Comparison of ENCODE assay signal across 8 cellular contexts in genomic region chr17:82300707-82301270, GRCh38. TPM values are rescaled to one million over a fixed set of nuclear protein-coding genes. Genes with fewer than 3 reads are reported as not detected.
DNase-seq lines count a peak whose midpoint lies in the region; ATAC-seq and TF ChIP-seq lines count a peak whose summit lies in the region.

No MANE protein-coding gene starts in this region.

- peaks cover 15% of the 10 kb centered on the region for H3K4me1 ChIP-seq in prostate gland (replicated peaks)

- intact Hi-C loops in prostate gland (cut with DNase I), result no loop called here

- H3K27me3 Mint-ChIP-seq in activated naive CD4-positive, alpha-beta T cell treated with anti-CD3 and anti-CD28 coated beads, Interleukin-2, amount 10 ng/mL, durations not matched to agents 7 days and 5 days, result peaks cover 3% of the 10 kb centered on the region

- DNase-seq in AG04450 (ENCODE audit: low read depth, low spot score) (no peak), GM19238 (ENCODE audit: insufficient read length, low spot score) (peak; percentile 56), RPMI8226 (peak; percentile 84), glomerular visceral epithelial cell (ENCODE audit: extremely low spot score) (peak; percentile 62), prostate gland (ENCODE audit: low spot score) (peak; percentile 50)
- peak; percentile 78 for DNase-seq in activated naive CD4-positive, alpha-beta T cell treated with anti-CD3 and anti-CD28 coated beads, Interleukin-2, amount 10 ng/mL, durations not matched to agents 7 days and 5 days

- no peaks in the 10 kb centered on the region for H3K36me3 ChIP-seq in prostate gland

- peak overlapping the region; percentile 46 for H3K4me3 Mint-ChIP-seq in activated naive CD4-positive, alpha-beta T cell treated with anti-CD3 and anti-CD28 coated beads, Interleukin-2, amount 10 ng/mL, durations not matched to agents 7 days and 5 days

- TF ChIP-seq CTCF in AG04450 (IDR thresholded peaks at IDR 0.05; ENCODE audit: low read depth, low read length) (peak; percentile 73), prostate gland (IDR thresholded peaks at IDR 0.05) (peak in 3 of 4 experiments; percentile 68 to 85 (median 70))

- no peak for ATAC-seq in HG03571 (IDR thresholded peaks at IDR 0.05; ENCODE audit: unreplicated experiment)
- ATAC-seq in GM21576 (IDR thresholded peaks at IDR 0.05; ENCODE audit: unreplicated experiment), result no peak

- CTCF ChIA-PET in AG04450 (lab: Charles Lee), result interaction anchor here (1.0 to 1.3 kb wide), 2 partner anchors 17 to 124 kb away, joined by 3 to 4 read pairs; no protein-coding TSS in a partner anchor
- CTCF ChIA-PET in activated naive CD4-positive, alpha-beta T cell treated with anti-CD3 and anti-CD28 coated beads, Interleukin-2, amount 10 ng/mL, durations not matched to agents 7 days and 5 days (lab: Charles Lee), result interaction anchor here (0.6 to 8.0 kb wide), 14 partner anchors 10 to 316 kb away, joined by 3 to 58 read pairs (median 4); partner anchors contain the start of genes CD7 and SECTM1

- WGBS in prostate gland, result 45% methylated on average over 21 of the region's 21 CpGs

- no peak overlapping the region for H3K27ac ChIP-seq in AG04450 (ENCODE audit: low read depth, low read length)
- H3K27ac ChIP-seq in prostate gland, result no peak overlapping the region

- H3K36me3 Mint-ChIP-seq in activated naive CD4-positive, alpha-beta T cell treated with anti-CD3 and anti-CD28 coated beads, Interleukin-2, amount 10 ng/mL, durations not matched to agents 7 days and 5 days, result no peaks in the 10 kb centered on the region

- no peaks in the 10 kb centered on the region for H3K9me3 Mint-ChIP-seq in activated naive CD4-positive, alpha-beta T cell treated with anti-CD3 and anti-CD28 coated beads, Interleukin-2, amount 10 ng/mL, durations not matched to agents 7 days and 5 days

- peaks cover 2% of the 10 kb centered on the region for H3K27me3 ChIP-seq in AG04450 (ENCODE audit: control insufficient read depth, insufficient read depth, low read length)
- H3K27me3 ChIP-seq in prostate gland (replicated peaks; ENCODE audit: insufficient read depth), result no peaks in the 10 kb centered on the region

- TF ChIP-seq POLR2A in prostate gland (IDR thresholded peaks at IDR 0.05), result no peak

- peak overlapping the region; percentile 100 for H3K27ac Mint-ChIP-seq in activated naive CD4-positive, alpha-beta T cell treated with anti-CD3 and anti-CD28 coated beads, Interleukin-2, amount 10 ng/mL, durations not matched to agents 7 days and 5 days

- no peak overlapping the region for H3K4me3 ChIP-seq in AG04450 (ENCODE audit: low read depth, low read length)
- H3K4me3 ChIP-seq in prostate gland, result no peak overlapping the region

- POLR2A ChIA-PET in AG04450 (lab: Yijun Ruan, JAX), result interaction anchor here (0.6 to 1.4 kb wide), 3 partner anchors 28 to 99 kb away, joined by 3 to 8 read pairs (median 3); partner anchors contain the start of gene CSNK1D

- H3K9me3 ChIP-seq in AG04450 (ENCODE audit: control insufficient read depth, insufficient read depth, low read length) (no peaks in the 10 kb centered on the region; the same call in 1 of the 2 replicates), prostate gland (no peaks in the 10 kb centered on the region)

- peaks cover 91% of the 10 kb centered on the region for H3K4me1 Mint-ChIP-seq in activated naive CD4-positive, alpha-beta T cell treated with anti-CD3 and anti-CD28 coated beads, Interleukin-2, amount 10 ng/mL, durations not matched to agents 7 days and 5 days

RNA-seq across cellular contexts. Expression of gene CD7, which starts 16.6 kb away (rescaled TPM):
- polyA plus RNA-seq in AG04450 (2011; rRNA removed), result 0.11 TPM in 2 replicates
- polyA minus RNA-seq in AG04450 (2011; rRNA and poly(A)+ RNA removed), result not detected in 2 replicates
- total RNA-seq in prostate gland, result 1 to 10 TPM in 1 of 2 donors, not detected in 1; 2.8 TPM

RNA-seq across cellular contexts. Expression of gene CSNK1D, which starts 27.3 kb away (rescaled TPM):
- 74.4 and 89.9 TPM in 2 replicates for polyA plus RNA-seq in AG04450 (2011; rRNA removed)
- 101 and 105 TPM in 2 replicates for polyA minus RNA-seq in AG04450 (2011; rRNA and poly(A)+ RNA removed)
- 100 to 1,000 TPM in 1 of 2 donors, 10 to 100 TPM in 1; 80.3 to 155 TPM for total RNA-seq in prostate gland

RNA-seq across cellular contexts. Expression of gene SECTM1, which starts 32.8 kb away (rescaled TPM):
- 8.0 and 12.5 TPM in 2 replicates for polyA plus RNA-seq in AG04450 (2011; rRNA removed)
- 2.8 and 6.9 TPM in 2 replicates for polyA minus RNA-seq in AG04450 (2011; rRNA and poly(A)+ RNA removed)
- 10 to 100 TPM in 1 of 2 donors, 1 to 10 TPM in 1; 9.0 to 12.5 TPM for total RNA-seq in prostate gland

RNA-seq across cellular contexts. Expression of gene TEX19, which starts 58.3 kb away (rescaled TPM):
- 0.04 and 0.10 TPM in 2 replicates for polyA plus RNA-seq in AG04450 (2011; rRNA removed)
- 0.18 TPM in 1 of 2 replicates, not detected in the other for polyA minus RNA-seq in AG04450 (2011; rRNA and poly(A)+ RNA removed)
- total RNA-seq in prostate gland, result 10 to 100 TPM in 1 of 2 donors, not detected in 1; 10.6 TPM
